23 cellular contexts compared by ENCODE assay signal in the genomic region with DNA sequence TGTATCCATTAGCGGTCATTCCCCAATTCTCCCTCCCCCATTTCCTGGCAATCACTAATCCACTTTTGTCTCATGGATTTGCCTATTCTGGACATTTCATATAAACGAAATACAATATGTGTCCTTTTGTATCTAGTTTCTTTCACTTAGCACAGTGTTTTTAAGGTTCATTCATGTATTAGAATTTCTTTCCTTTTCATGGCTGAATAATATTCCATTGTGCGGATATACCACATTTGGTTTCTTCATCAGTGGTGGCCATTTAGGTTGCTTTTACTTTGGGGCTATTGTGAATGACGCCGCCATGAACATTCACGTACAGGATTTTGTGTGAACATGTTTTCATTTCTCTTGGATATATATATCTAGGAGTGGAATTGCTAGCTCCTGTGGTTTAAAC.
"Had no signal": no experiment of that assay in that cellular context is flagged by ENCODE, and none has a peak within 500 bp of the region (broad histone marks: within the 10 kb centered on the region; RNA-seq: fewer than 3 reads in every experiment).

No MANE protein-coding gene starts in this region.

- H3K4me3 Mint-ChIP-seq: activated naive CD4-positive, alpha-beta T cell treated with anti-CD3 and anti-CD28 coated beads, Interleukin-2, amount 50 U/mL, for 24 hours; central memory CD8-positive, alpha-beta T cell; naive thymus-derived CD4-positive, alpha-beta T cell; neural crest cell had no signal

- H3K9me3 ChIP-seq: colonic mucosa, esophagus squamous epithelium, gastrocnemius medialis, left lung, sigmoid colon, transverse colon had no signal

- H3K9me3 Mint-ChIP-seq: activated naive CD4-positive, alpha-beta T cell treated with anti-CD3 and anti-CD28 coated beads, Interleukin-2, amount 50 U/mL, for 24 hours; central memory CD8-positive, alpha-beta T cell; neural crest cell had no signal

- FAIRE-seq: urothelium cell line had no signal

- H3K27ac ChIP-seq: colonic mucosa, esophagus squamous epithelium, gastrocnemius medialis, left lung, transverse colon had no signal

- H3K4me1 Mint-ChIP-seq: neural crest cell had no signal

- H3K27ac Mint-ChIP-seq: activated naive CD4-positive, alpha-beta T cell treated with anti-CD3 and anti-CD28 coated beads, Interleukin-2, amount 50 U/mL, for 24 hours had no signal

- ATAC-seq: gastrocnemius medialis; left lung; naive thymus-derived CD4-positive, alpha-beta T cell; stimulated activated naive CD8-positive, alpha-beta T cell treated with anti-CD3 and anti-CD28 coated beads, Interleukin-15, Interleukin-2, amounts not matched to agents 100 U/mL and 50 U/mL, for 24 hours had no signal

- H3K27me3 ChIP-seq: colonic mucosa, esophagus squamous epithelium, gastrocnemius medialis, left lung, sigmoid colon, transverse colon had no signal

- DNase-seq: activated CD4-positive, alpha-beta T cell treated with anti-CD3 and anti-CD28 coated beads, Interleukin-2, amount 50 U/mL, for 48 hours; activated gamma-delta T cell treated with Interleukin-2 at 50 U/mL for 16 hours; activated T-cell treated with anti-CD3 and anti-CD28 coated beads for 4 hours; anterior cingulate cortex; colonic mucosa; esophagus squamous epithelium; gastrocnemius medialis; hippocampal formation; kidney glomerular epithelial cell; left lung; naive thymus-derived CD4-positive, alpha-beta T cell; occipital lobe; posterior cingulate gyrus; sigmoid colon; stimulated activated CD4-positive, alpha-beta T cell treated with anti-CD3 and anti-CD28 coated beads, Interleukin-4, amount 100 ng/mL, for 24 hours; stimulated activated naive CD8-positive, alpha-beta T cell treated with anti-CD3 and anti-CD28 coated beads, Interleukin-15, Interleukin-2, amounts not matched to agents 100 U/mL and 50 U/mL, for 24 hours; T-helper 9 cell; transverse colon had no signal

- H3K4me3 ChIP-seq: colonic mucosa, esophagus squamous epithelium, gastrocnemius medialis, left lung, lung, sigmoid colon, transverse colon had no signal

- H3K27me3 Mint-ChIP-seq: activated naive CD4-positive, alpha-beta T cell treated with anti-CD3 and anti-CD28 coated beads, Interleukin-2, amount 50 U/mL, for 24 hours; central memory CD8-positive, alpha-beta T cell; naive thymus-derived CD4-positive, alpha-beta T cell had no signal
